Comparison of ENCODE assay signal across 23 cellular contexts in the genomic region with DNA sequence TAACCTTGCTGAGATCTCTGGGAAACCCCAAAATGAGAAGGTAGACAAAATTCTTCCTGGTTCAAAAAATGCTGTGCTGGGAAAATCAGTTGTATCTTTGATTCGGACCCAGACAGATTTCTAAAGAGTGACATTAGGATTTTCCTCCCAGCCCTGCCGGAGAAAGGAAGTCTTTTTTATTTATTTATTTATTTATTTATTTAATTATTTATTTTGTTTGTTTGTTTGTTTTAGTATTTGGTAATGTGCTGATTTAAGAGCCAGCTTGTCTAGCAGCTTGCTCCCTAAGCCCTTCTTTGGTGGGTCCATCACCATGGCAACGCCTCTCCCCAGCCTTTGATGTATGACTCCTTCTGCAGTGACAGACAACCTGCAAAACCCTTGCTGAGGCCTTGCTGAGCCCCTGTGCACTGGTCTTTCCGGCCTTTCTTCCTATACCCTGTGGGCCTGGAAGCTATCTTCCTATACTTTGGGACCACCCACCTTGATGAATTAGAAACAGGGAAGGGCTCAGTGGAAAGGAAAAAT.
DNase-seq lines count a peak whose midpoint lies in the region; ATAC-seq, FAIRE-seq and TF ChIP-seq lines count a peak whose summit lies in the region.
"Had no signal": no experiment of that assay in that cellular context is flagged by ENCODE, and none has a peak within 500 bp of the region (broad histone marks: within the 10 kb centered on the region; RNA-seq: fewer than 3 reads in every experiment).

No MANE protein-coding gene starts in this region.

- 13% methylated on average over 4 of the region's 4 CpGs for WGBS in K562 (ENCODE audit: insufficient coverage, low coverage, missing lambda C conversion rate)
- no CpG with 5 or more reads among the region's 4 CpGs for WGBS in mesendoderm (ENCODE audit: extremely low coverage, insufficient coverage, low lambda C conversion rate)

- H4K8ac ChIP-seq in mesendoderm (ENCODE audit: low read depth, low read length) = no peak overlapping the region

- H3K4me1 ChIP-seq in K562 (replicated peaks in 1 of 2; ENCODE audit: control insufficient read depth in 2 of 2, insufficient read depth in 2 of 2, low read length in 2 of 2) (no peaks in the 10 kb centered on the region; a peak in 1 of 5 replicates), mesendoderm (ENCODE audit: control insufficient read depth, low read depth, low read length) (peaks cover 2% of the 10 kb centered on the region)
- H3K4me1 ChIP-seq: HAP-1 had no signal

- H3K4ac ChIP-seq in mesendoderm (ENCODE audit: low read depth, low read length) = no peak overlapping the region

- H2AK5ac ChIP-seq in mesendoderm (ENCODE audit: low read length) = no peak overlapping the region

- TF ChIP-seq EP300 in K562 (IDR thresholded peaks at IDR 0.05; ENCODE audit: low read length) = no peak

- peaks cover 6 to 41% of the 10 kb centered on the region in 2 experiments for H3K27me3 ChIP-seq in K562 (ENCODE audit: control insufficient read depth in 2 of 2, insufficient read depth in 2 of 2, low read length in 2 of 2)
- no peaks in the 10 kb centered on the region for H3K27me3 ChIP-seq in mesendoderm (ENCODE audit: insufficient read depth, low read length, poor library complexity)
- H3K27me3 ChIP-seq: SJCRH30, transverse colon had no signal

- H3K27ac ChIP-seq in K562 (ENCODE audit: extremely low read depth, low read depth, low read length) (no peak overlapping the region), mesendoderm (ENCODE audit: low read depth, low read length) (no peak overlapping the region)
- H3K27ac ChIP-seq: SJCRH30 had no signal

- no peaks in the 10 kb centered on the region for H3K79me2 ChIP-seq in K562 (ENCODE audit: control insufficient read depth, insufficient read depth, low read length)
- no peaks in the 10 kb centered on the region for H3K79me2 ChIP-seq in mesendoderm (ENCODE audit: control insufficient read depth, insufficient read depth, low read length)

- no peak overlapping the region for H3K18ac ChIP-seq in mesendoderm (ENCODE audit: low read length)

- DNase-seq in DMS53 (lab: John Stamatoyannopoulos, UW) (peak; percentile 24), DMS53 treated with DMSO at 0.1 percent for 48 hours (lab: John Stamatoyannopoulos, UW; ENCODE audit: unreplicated experiment) (no peak), H4 (ENCODE audit: low spot score) (peak; percentile 31), K562 (ENCODE audit: extremely low read depth in 1 of 4, low spot score in 3 of 4) (peak in 1 of 4 experiments; percentile 20), mesendoderm (peak; percentile 58), NCI-H2081 (lab: John Stamatoyannopoulos, UW) (no peak)
- DNase-seq: 8988T; activated CD4-positive, CD25-positive, alpha-beta regulatory T cell treated with anti-CD3 and anti-CD28 coated beads, Interleukin-2, amount 50 U/mL, for 72 hours; activated T-cell treated with anti-CD3 and anti-CD28 coated beads, Interleukin-2, amount 50 U/mL, for 4 hours; C1 segment of cervical spinal cord; kidney glomerular epithelial cell; NCI-H146; NCI-H446; occipital lobe; right cardiac atrium; SJCRH30; stimulated activated naive CD4-positive, alpha-beta T cell treated with Interleukin-2 at 50 U/mL for 16 hours; T-helper 9 cell; transverse colon had no signal

- H3K36me3 ChIP-seq in K562 (ENCODE audit: control insufficient read depth, insufficient read depth, low read length) (no peaks in the 10 kb centered on the region), mesendoderm (ENCODE audit: control insufficient read depth, insufficient read depth, low read length) (no peaks in the 10 kb centered on the region)
- H3K36me3 ChIP-seq: HAP-1, SJCRH30, transverse colon had no signal

- CTCF ChIA-PET in K562 (lab: Yijun Ruan, JAX; ENCODE audit: low intra/inter-chr PET ratio) = no interaction called here

- no TSS peak for BruUV-seq in K562 (replicated peaks; lab: Mats Ljungman, UMichigan)

- no peaks in the 10 kb centered on the region for H3K79me1 ChIP-seq in mesendoderm (ENCODE audit: low read length)

- H2AFZ ChIP-seq in K562 (ENCODE audit: low read depth, low read length) = no peak overlapping the region

- TF ChIP-seq POLR2A in K562 (conservative IDR thresholded peaks at IDR 0.05) = no peak

- POLR2A ChIA-PET in K562 (lab: Yijun Ruan, JAX) = interaction anchor here (0.5 kb wide), 1 partner anchor 28 kb away, joined by 4 read pairs; no protein-coding TSS in a partner anchor

- no peak for TF ChIP-seq RAD21 in K562 (CRISPR knock-in tag; conservative IDR thresholded peaks at IDR 0.05 in 1 of 2, IDR thresholded peaks at IDR 0.05 in 1 of 2)

- H3K23ac ChIP-seq in mesendoderm (ENCODE audit: low read length) = no peak overlapping the region

- TF ChIP-seq CTCF in K562 (IDR thresholded peaks at IDR 0.05 in 2 of 3, conservative IDR thresholded peaks at IDR 0.05 in 1 of 3; ENCODE audit: insufficient read depth in 2 of 3, low read depth in 1 of 3, low read length in 3 of 3) = no peak

- in situ Hi-C loops in K562 (cut with MboI) = no loop called here

- H4K5ac ChIP-seq in mesendoderm (ENCODE audit: low read length) = no peak overlapping the region

- H2BK5ac ChIP-seq in mesendoderm (ENCODE audit: low read length) = no peak overlapping the region

- no peak for FAIRE-seq in K562 (lab: Jason Lieb, UNC)
- FAIRE-seq: GM18507 had no signal

- H3K4me2 ChIP-seq in K562 (ENCODE audit: insufficient read depth, low read length) = no peak overlapping the region
- H3K4me2 ChIP-seq in mesendoderm (ENCODE audit: low read length) = no peak overlapping the region

- H2BK120ac ChIP-seq in mesendoderm (ENCODE audit: low read depth, low read length) = no peak overlapping the region

- H3K9me1 ChIP-seq in K562 (ENCODE audit: control insufficient read depth, insufficient read depth, low read length) = no peaks in the 10 kb centered on the region

- no peak overlapping the region for H3K9ac ChIP-seq in K562 (ENCODE audit: insufficient read depth in 1 of 2, low read depth in 2 of 2, low read length in 2 of 2)
- no peak overlapping the region for H3K9ac ChIP-seq in mesendoderm (ENCODE audit: low read length)

- no peaks in the 10 kb centered on the region for H3K9me3 ChIP-seq in K562 (replicated peaks; ENCODE audit: control insufficient read depth, insufficient read depth, low read depth, low read length)
- H3K9me3 ChIP-seq: HAP-1, SJCRH30, transverse colon had no signal

- ATAC-seq in K562 (no peak), GM21528 (IDR thresholded peaks at IDR 0.05; ENCODE audit: low FRiP score, unreplicated experiment) (no peak), GM19467 (IDR thresholded peaks at IDR 0.05; ENCODE audit: unreplicated experiment) (no peak)
- ATAC-seq: activated T-cell treated with anti-CD3 and anti-CD28 coated beads, Interleukin-2, amount 50 U/mL, for 4 hours; right cardiac atrium had no signal

- no peak overlapping the region for H3K56ac ChIP-seq in mesendoderm (ENCODE audit: low read length)

- H2BK15ac ChIP-seq in mesendoderm (replicated peaks; ENCODE audit: low read depth) = no peak overlapping the region

- H3K4me3 ChIP-seq in K562 (no peak overlapping the region), mesendoderm (ENCODE audit: low read length) (no peak overlapping the region)
- H3K4me3 ChIP-seq: HAP-1, SJCRH30, transverse colon had no signal

- intact Hi-C loops in K562 (cut with micrococcal nuclease) = no loop called here

- no peaks in the 10 kb centered on the region; the same call in none of the 2 replicates for H4K20me1 ChIP-seq in K562 (replicated peaks; ENCODE audit: control insufficient read depth, insufficient read depth, low read length)

TF ChIP-seq in K562, 482 proteins besides CTCF, POLR2A, EP300 and RAD21:
- TF ChIP-seq RFX1 (IDR thresholded peaks at IDR 0.05) = peak; percentile 71
- no peak for TF ChIP-seq ZNF347 (CRISPR knock-in tag; IDR thresholded peaks at IDR 0.05; ENCODE audit: low read depth)
- TF ChIP-seq FOXP1 (CRISPR knock-in tag; IDR thresholded peaks at IDR 0.05) = no peak

Comparison
In these comparisons a context has a peak if more than half of its experiments do, and no peak if none do; other contexts are left out.
1. DNase-seq: peak in DMS53 (single experiment), H4 (single experiment) and mesendoderm (single experiment); none in DMS53 treated with DMSO at 0.1 percent for 48 hours (single experiment) and NCI-H2081 (0 of 2).